1 cellular context compared by ENCODE assay signal in the genomic region with DNA sequence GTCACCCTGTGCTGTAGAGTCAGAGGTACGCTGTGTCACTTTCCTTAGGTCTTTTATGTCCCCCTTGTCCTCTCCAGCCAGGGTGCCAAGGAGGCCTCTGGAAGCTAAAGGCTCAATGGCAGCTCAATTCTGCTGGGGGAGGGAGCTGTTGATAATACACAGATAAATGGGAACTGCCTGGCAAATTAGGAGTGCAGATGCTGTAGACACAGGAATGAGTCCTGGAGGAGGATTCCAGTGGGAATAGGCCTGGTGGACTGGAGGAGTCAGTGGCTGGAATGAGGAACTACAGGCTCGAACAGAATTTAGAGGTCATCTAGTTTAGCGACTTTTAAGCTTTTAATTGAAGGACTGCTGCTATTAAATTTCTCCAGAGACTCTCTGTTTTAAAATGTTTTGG.
TF ChIP-seq lines count a peak whose summit lies in the region.

No MANE protein-coding gene starts in this region.

TF ChIP-seq in IMR-90, 13 proteins besides CTCF, POLR2A, EP300 and RAD21 (continued from another document):
- TF ChIP-seq, protein P1, sequence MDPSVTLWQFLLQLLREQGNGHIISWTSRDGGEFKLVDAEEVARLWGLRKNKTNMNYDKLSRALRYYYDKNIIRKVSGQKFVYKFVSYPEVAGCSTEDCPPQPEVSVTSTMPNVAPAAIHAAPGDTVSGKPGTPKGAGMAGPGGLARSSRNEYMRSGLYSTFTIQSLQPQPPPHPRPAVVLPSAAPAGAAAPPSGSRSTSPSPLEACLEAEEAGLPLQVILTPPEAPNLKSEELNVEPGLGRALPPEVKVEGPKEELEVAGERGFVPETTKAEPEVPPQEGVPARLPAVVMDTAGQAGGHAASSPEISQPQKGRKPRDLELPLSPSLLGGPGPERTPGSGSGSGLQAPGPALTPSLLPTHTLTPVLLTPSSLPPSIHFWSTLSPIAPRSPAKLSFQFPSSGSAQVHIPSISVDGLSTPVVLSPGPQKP (IDR thresholded peaks at IDR 0.05; ENCODE audit: borderline replicate concordance, low read depth, low read length) = no peak
